13 cellular contexts compared by ENCODE assay signal in genomic region chr4:81260443-81261102, GRCh38. TPM values are rescaled to one million over a fixed set of nuclear protein-coding genes. Genes with fewer than 3 reads are reported as not detected.
DNase-seq lines count a peak whose midpoint lies in the region; ATAC-seq, FAIRE-seq and TF ChIP-seq lines count a peak whose summit lies in the region.
"Had no signal": no experiment of that assay in that cellular context is flagged by ENCODE, and none has a peak within 500 bp of the region (broad histone marks: within the 10 kb centered on the region; RNA-seq: fewer than 3 reads in every experiment).

No MANE protein-coding gene starts in this region.

- H3K4me1 Mint-ChIP-seq in HFFc6 (ENCODE audit: low read depth), result no peaks in the 10 kb centered on the region
- peaks cover 2% of the 10 kb centered on the region for H3K4me1 Mint-ChIP-seq in WTC11
- no peaks in the 10 kb centered on the region for H3K4me1 Mint-ChIP-seq in naive thymus-derived CD8-positive, alpha-beta T cell
- H3K4me1 Mint-ChIP-seq: activated CD4-positive, alpha-beta T cell treated with anti-CD3 and anti-CD28 coated beads, Interleukin-2, amount 10 ng/mL, durations not matched to agents 24 days and 14 days; activated naive CD8-positive, alpha-beta T cell treated with anti-CD3 and anti-CD28 coated beads, Interleukin-2, amount 10 ng/mL, durations not matched to agents 7 days and 5 days had no signal

- H3K9me3 Mint-ChIP-seq in HFFc6, result peaks cover 33% of the 10 kb centered on the region
- no peaks in the 10 kb centered on the region for H3K9me3 Mint-ChIP-seq in WTC11
- H3K9me3 Mint-ChIP-seq in naive thymus-derived CD8-positive, alpha-beta T cell, result peaks cover 0 to 4% (median 0%) of the 10 kb centered on the region in 9 donors
- H3K9me3 Mint-ChIP-seq: activated CD4-positive, alpha-beta T cell treated with anti-CD3 and anti-CD28 coated beads, Interleukin-2, amount 10 ng/mL, durations not matched to agents 24 days and 14 days; activated naive CD8-positive, alpha-beta T cell treated with anti-CD3 and anti-CD28 coated beads, Interleukin-2, amount 10 ng/mL, durations not matched to agents 7 days and 5 days had no signal

- no peak overlapping the region for H3K9ac ChIP-seq in kidney (ENCODE audit: low read length in 2 of 2)

- peaks cover 0 to 1% of the 10 kb centered on the region in 2 donors for H3K9me3 ChIP-seq in kidney (ENCODE audit: control insufficient read depth in 1 of 2, low read length in 2 of 2)

- TF ChIP-seq CTCF in HFFc6 (IDR thresholded peaks at IDR 0.05) (peak; percentile 46; the same call in 1 of the 2 replicates), WTC11 (IDR thresholded peaks at IDR 0.05) (peak; percentile 40; the same call in 1 of the 2 replicates), kidney (IDR thresholded peaks at IDR 0.05; ENCODE audit: borderline replicate concordance, extremely low read depth, insufficient read depth) (peak; percentile 10)

- H3K27ac ChIP-seq in kidney (ENCODE audit: low read depth in 2 of 2, low read length in 2 of 2), result no peak overlapping the region

- no peaks in the 10 kb centered on the region for H3K4me1 ChIP-seq in kidney (ENCODE audit: control insufficient read depth in 1 of 2, insufficient read depth in 1 of 2, low read depth in 1 of 2, low read length in 2 of 2)

- no peaks in the 10 kb centered on the region for H3K36me3 ChIP-seq in kidney (ENCODE audit: control insufficient read depth in 1 of 2, insufficient read depth in 2 of 2, low read length in 2 of 2)

- H3K36me3 Mint-ChIP-seq in HFFc6 (ENCODE audit: low read depth), result no peaks in the 10 kb centered on the region
- H3K36me3 Mint-ChIP-seq in WTC11, result no peaks in the 10 kb centered on the region
- H3K36me3 Mint-ChIP-seq in naive thymus-derived CD8-positive, alpha-beta T cell, result no peaks in the 10 kb centered on the region
- H3K36me3 Mint-ChIP-seq: activated naive CD8-positive, alpha-beta T cell treated with anti-CD3 and anti-CD28 coated beads, Interleukin-2, amount 10 ng/mL, durations not matched to agents 7 days and 5 days had no signal

- DNase-seq in CMK (ENCODE audit: low read depth), result peak; percentile 40
- DNase-seq in HFFc6, result no peak
- peak; percentile 14 for DNase-seq in WTC11 (ENCODE audit: low spot score)
- DNase-seq in kidney, result no peak
- DNase-seq in activated naive CD4-positive, alpha-beta T cell treated with anti-CD3 and anti-CD28 coated beads, Interleukin-2, amount 50 U/mL, for 16 hours, result no peak
- DNase-seq in naive thymus-derived CD8-positive, alpha-beta T cell, result no peak
- DNase-seq: activated CD4-positive, alpha-beta T cell treated with anti-CD3 and anti-CD28 coated beads, Interleukin-2, amount 10 ng/mL, durations not matched to agents 24 days and 14 days; activated naive CD8-positive, alpha-beta T cell treated with anti-CD3 and anti-CD28 coated beads, Interleukin-2, amount 10 ng/mL, durations not matched to agents 7 days and 5 days; NCI-H1048; Right ventricle myocardium superior; stimulated activated CD8-positive, alpha-beta memory T cell treated with anti-CD3 and anti-CD28 coated beads, Interleukin-4, amount 100 ng/mL, for 48 hours had no signal

- H3K27ac Mint-ChIP-seq in HFFc6, result no peak overlapping the region
- no peak overlapping the region for H3K27ac Mint-ChIP-seq in WTC11
- no peak overlapping the region for H3K27ac Mint-ChIP-seq in naive thymus-derived CD8-positive, alpha-beta T cell
- H3K27ac Mint-ChIP-seq: activated CD4-positive, alpha-beta T cell treated with anti-CD3 and anti-CD28 coated beads, Interleukin-2, amount 10 ng/mL, durations not matched to agents 24 days and 14 days; activated naive CD8-positive, alpha-beta T cell treated with anti-CD3 and anti-CD28 coated beads, Interleukin-2, amount 10 ng/mL, durations not matched to agents 7 days and 5 days had no signal

- H3K4me3 Mint-ChIP-seq in HFFc6, result no peak overlapping the region
- H3K4me3 Mint-ChIP-seq in WTC11, result no peak overlapping the region
- no peak overlapping the region for H3K4me3 Mint-ChIP-seq in naive thymus-derived CD8-positive, alpha-beta T cell
- H3K4me3 Mint-ChIP-seq: activated CD4-positive, alpha-beta T cell treated with anti-CD3 and anti-CD28 coated beads, Interleukin-2, amount 10 ng/mL, durations not matched to agents 24 days and 14 days; activated naive CD8-positive, alpha-beta T cell treated with anti-CD3 and anti-CD28 coated beads, Interleukin-2, amount 10 ng/mL, durations not matched to agents 7 days and 5 days had no signal

- intact Hi-C loops in kidney (cut with DNase I), result no loop called here

- ATAC-seq in WTC11 (peak; percentile 93), HG02870 (IDR thresholded peaks at IDR 0.05; ENCODE audit: unreplicated experiment) (no peak), HG02981 (IDR thresholded peaks at IDR 0.05; ENCODE audit: unreplicated experiment) (no peak)
- no peak for ATAC-seq in naive thymus-derived CD8-positive, alpha-beta T cell

- CTCF ChIA-PET in WTC11 (lab: Charles Lee), result interaction anchor here (0.6 to 3.2 kb wide), 16 partner anchors 9 to 230 kb away, joined by 3 to 31 read pairs (median 4); partner anchors contain the start of genes BMP3 and PRKG2

- no peak overlapping the region for H3K4me3 ChIP-seq in kidney (ENCODE audit: low read length in 2 of 2)

- POLR2A ChIA-PET in WTC11 (lab: Charles Lee), result interaction anchor here (0.7 kb wide), 1 partner anchor 771 kb away, joined by 3 read pairs; no protein-coding TSS in a partner anchor
- POLR2A ChIA-PET in naive thymus-derived CD8-positive, alpha-beta T cell (lab: Charles Lee), result no interaction called here

- no peak for FAIRE-seq in kidney (lab: Jason Lieb, UNC)

- H3K27me3 Mint-ChIP-seq in HFFc6 (ENCODE audit: insufficient read depth) (no peaks in the 10 kb centered on the region), WTC11 (ENCODE audit: low read depth) (no peaks in the 10 kb centered on the region; the same call in 1 of the 2 replicates)
- H3K27me3 Mint-ChIP-seq in naive thymus-derived CD8-positive, alpha-beta T cell, result peaks cover 0 to 8% (median 0%) of the 10 kb centered on the region in 5 donors
- H3K27me3 Mint-ChIP-seq: activated CD4-positive, alpha-beta T cell treated with anti-CD3 and anti-CD28 coated beads, Interleukin-2, amount 10 ng/mL, durations not matched to agents 24 days and 14 days had no signal

TF ChIP-seq in WTC11, 78 proteins besides CTCF, POLR2A, EP300 and RAD21 (continues in another document):
- no peak for TF ChIP-seq MYBL2 (CRISPR knock-in tag; IDR thresholded peaks at IDR 0.05)
- no peak for TF ChIP-seq JAZF1 (CRISPR knock-in tag; IDR thresholded peaks at IDR 0.05)
- TF ChIP-seq ZNF416 (CRISPR knock-in tag; IDR thresholded peaks at IDR 0.05), result no peak
- TF ChIP-seq ZBTB43 (CRISPR knock-in tag; IDR thresholded peaks at IDR 0.05), result no peak
- no peak for TF ChIP-seq RELA (CRISPR knock-in tag; IDR thresholded peaks at IDR 0.05; ENCODE audit: borderline replicate concordance)
- no peak for TF ChIP-seq JUN (CRISPR knock-in tag; IDR thresholded peaks at IDR 0.05)
- TF ChIP-seq GTF2I (CRISPR knock-in tag; conservative IDR thresholded peaks at IDR 0.05), result no peak
- TF ChIP-seq PRDM15 (CRISPR knock-in tag; IDR thresholded peaks at IDR 0.05), result no peak

RNA-seq across cellular contexts. Expression of gene PRKG2, which starts 45.6 kb away (rescaled TPM):
- total RNA-seq in HFFc6 (2021; fragmentation: NEBNext Ultra II Directional; extraction: Animal tissue kit (Norgen Biotek cat#: 25700)), result not detected
- 1.9 to 3.6 TPM (median 2.7 TPM) in 3 replicates for total RNA-seq in WTC11 (2021)
- total RNA-seq in kidney, result 1.4 TPM
- 0.54 TPM for polyA plus RNA-seq in kidney (ENCODE audit: insufficient read depth, low read depth, low replicate concordance)
- 1 to 10 TPM; 5.2 to 5.9 TPM for total RNA-seq in naive thymus-derived CD8-positive, alpha-beta T cell
- polyA plus RNA-seq in naive thymus-derived CD8-positive, alpha-beta T cell, result 1 to 10 TPM in 2 of 3 donors, under 1 TPM in 1; 0.06 to 2.6 (median 1.6) TPM

Comparison
In these comparisons a context has a peak if more than half of its experiments do, and no peak if none do; other contexts are left out.
1. DNase-seq: peak in CMK (single experiment) and WTC11 (single experiment); none in HFFc6 (single experiment), kidney (single experiment), activated naive CD4-positive, alpha-beta T cell treated with anti-CD3 and anti-CD28 coated beads, Interleukin-2, amount 50 U/mL, for 16 hours (single experiment) and naive thymus-derived CD8-positive, alpha-beta T cell (0 of 10).
2. Peak in every context shown above with its lines, with median percentiles within 50 percentile points of each other: CTCF ChIP-seq.